ENCODE assay signal across 9 cellular contexts in genomic region chr19:34711890-34712289, GRCh38. TPM values are rescaled to one million over a fixed set of nuclear protein-coding genes. Genes with fewer than 3 reads are reported as not detected.
"Had no signal": no experiment of that assay in that cellular context is flagged by ENCODE, and none has a peak within 500 bp of the region (broad histone marks: within the 10 kb centered on the region; RNA-seq: fewer than 3 reads in every experiment).

No MANE protein-coding gene starts in this region.

- H3K27me3 ChIP-seq: brain microvascular endothelial cell had no signal

- H3K4me1 Mint-ChIP-seq: activated T-helper 17 cell treated with anti-CD3 and anti-CD28 coated beads, Interleukin-2, amount 50 U/mL, for 72 hours had no signal

- H3K27ac Mint-ChIP-seq: activated CD4-positive, alpha-beta memory T cell treated with anti-CD3 and anti-CD28 coated beads for 36 hours; activated CD4-positive, alpha-beta T cell treated with anti-CD3 and anti-CD28 coated beads, Interleukin-2, amount 10 ng/mL, durations not matched to agents 7 days and 5 days; activated naive CD4-positive, alpha-beta T cell treated with anti-CD3 and anti-CD28 coated beads for 36 hours; activated naive CD8-positive, alpha-beta T cell treated with anti-CD3 and anti-CD28 coated beads for 36 hours; activated T-helper 17 cell treated with anti-CD3 and anti-CD28 coated beads, Interleukin-2, amount 50 U/mL, for 72 hours had no signal

- H3K4me3 Mint-ChIP-seq: activated CD4-positive, alpha-beta memory T cell treated with anti-CD3 and anti-CD28 coated beads for 36 hours; activated CD4-positive, alpha-beta T cell treated with anti-CD3 and anti-CD28 coated beads, Interleukin-2, amount 10 ng/mL, durations not matched to agents 7 days and 5 days; activated naive CD4-positive, alpha-beta T cell treated with anti-CD3 and anti-CD28 coated beads for 36 hours; activated naive CD8-positive, alpha-beta T cell treated with anti-CD3 and anti-CD28 coated beads for 36 hours; activated T-helper 17 cell treated with anti-CD3 and anti-CD28 coated beads, Interleukin-2, amount 50 U/mL, for 72 hours had no signal

- DNase-seq: activated gamma-delta T cell, SIG-M5 had no signal

- H3K9me3 Mint-ChIP-seq: activated T-helper 17 cell treated with anti-CD3 and anti-CD28 coated beads, Interleukin-2, amount 50 U/mL, for 72 hours had no signal

- H3K27ac ChIP-seq: brain microvascular endothelial cell had no signal

RNA-seq across cellular contexts. Expression of gene SCGB2B2, which starts 34.9 kb away (rescaled TPM):
- total RNA-seq: RPMI7951 had no signal
